8 cellular contexts compared by ENCODE assay signal in the genomic region with DNA sequence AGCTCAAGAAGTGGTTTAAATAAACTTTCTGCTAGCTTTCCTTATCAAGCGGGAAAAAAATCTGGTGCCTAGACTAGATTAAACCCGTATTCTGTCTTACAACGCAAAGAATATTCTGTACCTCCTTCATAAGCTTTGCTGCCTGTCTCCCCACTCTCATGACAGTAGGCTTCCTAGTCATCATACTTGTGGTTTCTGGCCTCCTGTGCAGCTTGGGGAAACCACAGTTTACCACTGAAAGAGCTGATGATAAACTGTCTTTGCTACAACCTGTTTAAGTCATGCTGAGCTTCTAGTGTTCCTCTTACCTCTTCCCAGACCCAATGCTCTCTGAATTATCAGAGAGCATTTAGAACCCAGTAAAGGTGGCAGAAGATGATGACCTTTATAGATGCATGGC. TPM values are rescaled to one million over a fixed set of nuclear protein-coding genes. Genes with fewer than 3 reads are reported as not detected.
DNase-seq lines count a peak whose midpoint lies in the region; ATAC-seq and TF ChIP-seq lines count a peak whose summit lies in the region.

No MANE protein-coding gene starts in this region.

- DNase-seq in activated CD4-positive, alpha-beta memory T cell treated with anti-CD3 and anti-CD28 coated beads, Interleukin-2, amount 10 ng/mL, durations not matched to agents 7 days and 5 days = peak; percentile 77
- no peak for DNase-seq in mesothelial cell of epicardium (ENCODE audit: low spot score in 2 of 2, unreplicated experiment in 2 of 2)
- DNase-seq in NCI-H1105 (lab: John Stamatoyannopoulos, UW) = no peak
- DNase-seq in superior temporal gyrus (ENCODE audit: extremely low spot score) = no peak
- DNase-seq in NCI-H2227 (lab: John Stamatoyannopoulos, UW; ENCODE audit: unreplicated experiment) = no peak
- no peak for DNase-seq in NCI-H774 (lab: John Stamatoyannopoulos, UW)

- H3K4me1 Mint-ChIP-seq in activated CD4-positive, alpha-beta memory T cell treated with anti-CD3 and anti-CD28 coated beads, Interleukin-2, amount 10 ng/mL, durations not matched to agents 7 days and 5 days = peaks cover 25% of the 10 kb centered on the region
- peaks cover 13% of the 10 kb centered on the region for H3K4me1 Mint-ChIP-seq in mesothelial cell of epicardium

- CTCF ChIA-PET in activated CD4-positive, alpha-beta memory T cell treated with anti-CD3 and anti-CD28 coated beads, Interleukin-2, amount 10 ng/mL, durations not matched to agents 7 days and 5 days (lab: Charles Lee) = interaction anchor here (1.0 to 3.1 kb wide), 8 partner anchors 9 to 519 kb away, joined by 3 to 22 read pairs (median 4); no protein-coding TSS in a partner anchor

- no peak overlapping the region for H3K4me3 Mint-ChIP-seq in activated CD4-positive, alpha-beta memory T cell treated with anti-CD3 and anti-CD28 coated beads, Interleukin-2, amount 10 ng/mL, durations not matched to agents 7 days and 5 days
- no peak overlapping the region for H3K4me3 Mint-ChIP-seq in mesothelial cell of epicardium

- H3K36me3 Mint-ChIP-seq in activated CD4-positive, alpha-beta memory T cell treated with anti-CD3 and anti-CD28 coated beads, Interleukin-2, amount 10 ng/mL, durations not matched to agents 7 days and 5 days (ENCODE audit: low read depth) = peaks cover 15% of the 10 kb centered on the region
- H3K36me3 Mint-ChIP-seq in mesothelial cell of epicardium = peaks cover 14% of the 10 kb centered on the region

- TF ChIP-seq CTCF in mesothelial cell of epicardium (IDR thresholded peaks at IDR 0.05; ENCODE audit: unreplicated experiment) = no peak

- H3K9me3 Mint-ChIP-seq in activated CD4-positive, alpha-beta memory T cell treated with anti-CD3 and anti-CD28 coated beads, Interleukin-2, amount 10 ng/mL, durations not matched to agents 7 days and 5 days = no peaks in the 10 kb centered on the region
- no peaks in the 10 kb centered on the region for H3K9me3 Mint-ChIP-seq in mesothelial cell of epicardium

- peak overlapping the region; percentile 44 for H3K27ac Mint-ChIP-seq in activated CD4-positive, alpha-beta memory T cell treated with anti-CD3 and anti-CD28 coated beads, Interleukin-2, amount 10 ng/mL, durations not matched to agents 7 days and 5 days
- H3K27ac Mint-ChIP-seq in mesothelial cell of epicardium = peak overlapping the region; percentile 3

- H3K27me3 Mint-ChIP-seq in activated CD4-positive, alpha-beta memory T cell treated with anti-CD3 and anti-CD28 coated beads, Interleukin-2, amount 10 ng/mL, durations not matched to agents 7 days and 5 days = no peaks in the 10 kb centered on the region
- H3K27me3 Mint-ChIP-seq in mesothelial cell of epicardium (ENCODE audit: low read depth) = no peaks in the 10 kb centered on the region

- ATAC-seq in GM19328 (IDR thresholded peaks at IDR 0.05; ENCODE audit: unreplicated experiment) (peak; percentile 73), HG03066 (IDR thresholded peaks at IDR 0.05; ENCODE audit: low read depth, unreplicated experiment) (peak; percentile 88)

- POLR2A ChIA-PET in activated CD4-positive, alpha-beta memory T cell treated with anti-CD3 and anti-CD28 coated beads, Interleukin-2, amount 10 ng/mL, durations not matched to agents 7 days and 5 days (lab: Charles Lee) = interaction anchor here (0.7 to 1.7 kb wide), 6 partner anchors 9 to 631 kb away, joined by 3 to 6 read pairs (median 4); no protein-coding TSS in a partner anchor

RNA-seq across cellular contexts. Expression of a gene that starts 55.0 kb away (rescaled TPM):
- 1 to 10 TPM; 1.6 TPM for total RNA-seq in activated CD4-positive, alpha-beta memory T cell treated with anti-CD3 and anti-CD28 coated beads, Interleukin-2, amount 10 ng/mL, durations not matched to agents 7 days and 5 days
- total RNA-seq in mesothelial cell of epicardium = 213 to 245 TPM (median 216 TPM) in 3 replicates

Comparison
In these comparisons a context has a peak if more than half of its experiments do, and no peak if none do; other contexts are left out.
1. RNA of a gene that starts 55.0 kb away (total RNA-seq): 213 to 245 TPM in mesothelial cell of epicardium; 1.6 TPM in activated CD4-positive, alpha-beta memory T cell treated with anti-CD3 and anti-CD28 coated beads, Interleukin-2, amount 10 ng/mL, durations not matched to agents 7 days and 5 days; every median in the first group is over 10 times any median in the second.